8 cellular contexts compared by ENCODE assay signal in the genomic region with DNA sequence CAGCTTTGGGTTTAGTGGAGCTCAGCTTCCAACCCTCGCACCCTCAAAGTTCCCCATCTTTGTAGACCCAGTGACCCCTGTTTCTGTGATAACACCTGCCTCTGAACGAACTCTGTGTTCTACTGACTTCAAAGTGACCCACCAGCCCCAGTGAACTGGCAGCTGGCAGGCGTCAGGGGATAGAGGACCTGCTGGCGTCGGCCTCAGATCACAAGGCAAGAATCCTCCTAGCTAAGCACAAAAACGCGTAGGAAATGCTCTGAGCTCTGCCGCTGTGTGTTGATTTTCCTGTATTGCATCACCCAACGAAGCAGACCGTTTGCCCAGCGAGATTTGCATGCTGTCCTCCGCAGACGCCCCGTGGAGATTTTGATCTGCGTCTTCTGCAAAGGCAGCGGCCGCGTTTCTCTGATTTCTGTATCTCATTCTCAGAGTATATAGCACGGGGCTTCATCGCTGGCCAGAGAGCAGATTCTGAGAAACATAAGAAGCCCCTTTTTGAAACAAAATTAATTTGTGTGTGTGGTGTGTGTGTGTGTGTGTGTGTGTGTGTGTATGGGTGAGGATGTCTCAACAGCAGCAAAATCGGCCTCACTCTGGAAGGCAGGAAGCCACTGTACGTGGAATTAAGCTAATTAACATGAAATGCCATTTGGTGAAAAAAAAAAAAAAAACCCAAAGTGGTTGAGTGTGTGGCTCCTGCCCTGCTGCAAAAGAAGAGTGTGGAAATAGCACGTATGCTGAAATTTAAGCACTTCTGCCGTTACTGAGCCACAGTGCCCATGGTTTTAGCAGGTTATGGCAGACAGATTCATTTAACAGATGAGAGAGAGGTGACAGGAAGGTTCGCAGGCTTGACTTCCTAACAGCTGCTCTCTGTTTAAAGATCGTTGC. TPM values are rescaled to one million over a fixed set of nuclear protein-coding genes. Genes with fewer than 3 reads are reported as not detected.
DNase-seq lines count a peak whose midpoint lies in the region; ATAC-seq and TF ChIP-seq lines count a peak whose summit lies in the region.

No MANE protein-coding gene starts in this region.

- no peak for TF ChIP-seq EP300 in transverse colon (IDR thresholded peaks at IDR 0.05; ENCODE audit: low read depth)

- WGBS in transverse colon (ENCODE audit: low coverage in 1 of 2), 2 donors: 16 to 18% methylated on average over 2 to 26 of the region's 26 CpGs

- H3K36me3 ChIP-seq in neuron (ENCODE audit: insufficient read depth, low read length) (no peaks in the 10 kb centered on the region), transverse colon (no peaks in the 10 kb centered on the region)

- H3K9me3 ChIP-seq in neuron (ENCODE audit: low read length) (no peaks in the 10 kb centered on the region), transverse colon (no peaks in the 10 kb centered on the region)

- in situ Hi-C loops in transverse colon (cut with MboI; ENCODE audit: low pct_ligation_motif_present in 1 of 4, low pct_unique_long_range_greater_than_20kb in 1 of 4, low sequenced_read_pairs in 3 of 4): no loop called here

- H3K4me1 ChIP-seq in neuron (ENCODE audit: insufficient read depth, low read length) (peaks cover 4% of the 10 kb centered on the region), transverse colon (peaks cover 0 to 9% (median 0%) of the 10 kb centered on the region in 4 donors)

- peak overlapping the region; percentile 43 for H2AFZ ChIP-seq in neuron (ENCODE audit: low read depth, low read length)

- H3K27ac ChIP-seq in C4-2B (peak overlapping the region; percentile 16; the same call in 1 of the 2 replicates), transverse colon (peak overlapping the region; percentile 61 to 75 (median 68))

- H3K4me3 ChIP-seq in neuron (ENCODE audit: low read length) (peak overlapping the region; percentile 26), transverse colon (no peak overlapping the region)

- H3K27me3 ChIP-seq in neuron (ENCODE audit: insufficient read depth, low read length): no peaks in the 10 kb centered on the region
- no peaks in the 10 kb centered on the region for H3K27me3 ChIP-seq in transverse colon

- intact Hi-C loops in transverse colon (cut with DNase I; ENCODE audit: low total_unique reads): no loop called here

- peak; percentile 46 for ATAC-seq in GM21381 (IDR thresholded peaks at IDR 0.05; ENCODE audit: unreplicated experiment)

- DNase-seq in HuH-7.5 (ENCODE audit: low spot score): peak; percentile 20
- DNase-seq in activated CD8-positive, alpha-beta memory T cell treated with anti-CD3 and anti-CD28 coated beads, Interleukin-2, amount 50 U/mL, for 48 hours: peak; percentile 84
- peak; percentile 79 for DNase-seq in fibroblast of peridontal ligament (ENCODE audit: extremely low read depth)
- DNase-seq in transverse colon: peak; percentile 72
- no peak for DNase-seq in NOMO-1 treated with dmso at 0.1 percent for 144 hours (lab: John Stamatoyannopoulos, UW; ENCODE audit: unreplicated experiment)

- TF ChIP-seq POLR2A in transverse colon (IDR thresholded peaks at IDR 0.05): peak; percentile 47

- TF ChIP-seq CTCF in C4-2B (conservative IDR thresholded peaks at IDR 0.05): no peak
- TF ChIP-seq CTCF in transverse colon (IDR thresholded peaks at IDR 0.05): no peak

RNA-seq across cellular contexts. Expression of a gene that starts 29.2 kb away (rescaled TPM):
- total RNA-seq in transverse colon: 10 to 100 TPM in 3 of 4 donors, 1 to 10 TPM in 1; 3.4 to 20.3 (median 18.4) TPM

RNA-seq across cellular contexts. Expression of a gene that starts 55.1 kb away (rescaled TPM):
- 1 to 10 TPM in 2 of 4 donors, under 1 TPM in 1, not detected in 1; 0.55 to 6.0 (median 3.0) TPM for total RNA-seq in transverse colon
